ENCODE assay signal across 1 cellular context in genomic region chr11:7986768-7987559, GRCh38.
TF ChIP-seq lines count a peak whose summit lies in the region.

A gene with protein sequence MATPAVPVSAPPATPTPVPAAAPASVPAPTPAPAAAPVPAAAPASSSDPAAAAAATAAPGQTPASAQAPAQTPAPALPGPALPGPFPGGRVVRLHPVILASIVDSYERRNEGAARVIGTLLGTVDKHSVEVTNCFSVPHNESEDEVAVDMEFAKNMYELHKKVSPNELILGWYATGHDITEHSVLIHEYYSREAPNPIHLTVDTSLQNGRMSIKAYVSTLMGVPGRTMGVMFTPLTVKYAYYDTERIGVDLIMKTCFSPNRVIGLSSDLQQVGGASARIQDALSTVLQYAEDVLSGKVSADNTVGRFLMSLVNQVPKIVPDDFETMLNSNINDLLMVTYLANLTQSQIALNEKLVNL (plus strand): TSS chr11:7987337. CDS start chr11:7987353, 16 bp downstream.

TF ChIP-seq in GM12878, 131 proteins besides CTCF, POLR2A, EP300 and RAD21 (continued from another document and continues in another):
- TF ChIP-seq, protein P1, sequence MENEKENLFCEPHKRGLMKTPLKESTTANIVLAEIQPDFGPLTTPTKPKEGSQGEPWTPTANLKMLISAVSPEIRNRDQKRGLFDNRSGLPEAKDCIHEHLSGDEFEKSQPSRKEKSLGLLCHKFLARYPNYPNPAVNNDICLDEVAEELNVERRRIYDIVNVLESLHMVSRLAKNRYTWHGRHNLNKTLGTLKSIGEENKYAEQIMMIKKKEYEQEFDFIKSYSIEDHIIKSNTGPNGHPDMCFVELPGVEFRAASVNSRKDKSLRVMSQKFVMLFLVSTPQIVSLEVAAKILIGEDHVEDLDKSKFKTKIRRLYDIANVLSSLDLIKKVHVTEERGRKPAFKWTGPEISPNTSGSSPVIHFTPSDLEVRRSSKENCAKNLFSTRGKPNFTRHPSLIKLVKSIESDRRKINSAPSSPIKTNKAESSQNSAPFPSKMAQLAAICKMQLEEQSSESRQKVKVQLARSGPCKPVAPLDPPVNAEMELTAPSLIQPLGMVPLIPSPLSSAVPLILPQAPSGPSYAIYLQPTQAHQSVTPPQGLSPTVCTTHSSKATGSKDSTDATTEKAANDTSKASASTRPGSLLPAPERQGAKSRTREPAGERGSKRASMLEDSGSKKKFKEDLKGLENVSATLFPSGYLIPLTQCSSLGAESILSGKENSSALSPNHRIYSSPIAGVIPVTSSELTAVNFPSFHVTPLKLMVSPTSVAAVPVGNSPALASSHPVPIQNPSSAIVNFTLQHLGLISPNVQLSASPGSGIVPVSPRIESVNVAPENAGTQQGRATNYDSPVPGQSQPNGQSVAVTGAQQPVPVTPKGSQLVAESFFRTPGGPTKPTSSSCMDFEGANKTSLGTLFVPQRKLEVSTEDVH (IDR thresholded peaks at IDR 0.05; ENCODE audit: low read depth, partially characterized antibody): peak; percentile 93
- no peak for TF ChIP-seq YBX1 (IDR thresholded peaks at IDR 0.05)
- TF ChIP-seq ZZZ3 (IDR thresholded peaks at IDR 0.05; ENCODE audit: control insufficient read depth, insufficient read length, low read depth): peak; percentile 47
- no peak for TF ChIP-seq BMI1 (IDR thresholded peaks at IDR 0.05; ENCODE audit: borderline replicate concordance)
- peak; percentile 88 for TF ChIP-seq HCFC1 (IDR thresholded peaks at IDR 0.05; ENCODE audit: low read length)
- peak; percentile 72; the same call in 1 of the 2 replicates for TF ChIP-seq MYB (IDR thresholded peaks at IDR 0.05; ENCODE audit: borderline replicate concordance, low read depth, low read length)
- no peak for TF ChIP-seq NR2F1 (conservative IDR thresholded peaks at IDR 0.05)
- no peak for TF ChIP-seq NRF1 (conservative IDR thresholded peaks at IDR 0.05; ENCODE audit: low read depth, low read length)
- peak; percentile 66 for TF ChIP-seq KLF5 (IDR thresholded peaks at IDR 0.05; ENCODE audit: partially characterized antibody)
- TF ChIP-seq STAT1 (conservative IDR thresholded peaks at IDR 0.05): peak; percentile 97
- TF ChIP-seq DPF2 (IDR thresholded peaks at IDR 0.05): no peak
- no peak for TF ChIP-seq NFXL1 (IDR thresholded peaks at IDR 0.05; ENCODE audit: borderline replicate concordance)
- peak; percentile 98 for TF ChIP-seq SMARCA5 (IDR thresholded peaks at IDR 0.05)
- no peak for TF ChIP-seq HDAC2 (IDR thresholded peaks at IDR 0.05)
- no peak; the same call in 1 of the 2 replicates for TF ChIP-seq MAX (IDR thresholded peaks at IDR 0.05; ENCODE audit: low read depth, low read length)
- no peak for TF ChIP-seq NR2C2 (IDR thresholded peaks at IDR 0.05; ENCODE audit: borderline replicate concordance, control insufficient read depth, insufficient read length, low read depth)
- TF ChIP-seq, protein P2, sequence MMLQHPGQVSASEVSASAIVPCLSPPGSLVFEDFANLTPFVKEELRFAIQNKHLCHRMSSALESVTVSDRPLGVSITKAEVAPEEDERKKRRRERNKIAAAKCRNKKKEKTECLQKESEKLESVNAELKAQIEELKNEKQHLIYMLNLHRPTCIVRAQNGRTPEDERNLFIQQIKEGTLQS (IDR thresholded peaks at IDR 0.05; ENCODE audit: borderline replicate concordance, extremely low read depth, low read depth, low read length): peak; percentile 78; the same call in 1 of the 2 replicates
- TF ChIP-seq TAF1 (IDR thresholded peaks at IDR 0.05; ENCODE audit: borderline replicate concordance, low read depth, low read length): peak; percentile 57
- peak; percentile 73 for TF ChIP-seq POLR2AphosphoS5 (IDR thresholded peaks at IDR 0.05; ENCODE audit: low read length)
- no peak for TF ChIP-seq SREBF2 (IDR thresholded peaks at IDR 0.05; ENCODE audit: low read length)
- no peak for TF ChIP-seq PAX8 (IDR thresholded peaks at IDR 0.05)
- TF ChIP-seq NBN (IDR thresholded peaks at IDR 0.05): peak; percentile 88
- TF ChIP-seq, protein P3, sequence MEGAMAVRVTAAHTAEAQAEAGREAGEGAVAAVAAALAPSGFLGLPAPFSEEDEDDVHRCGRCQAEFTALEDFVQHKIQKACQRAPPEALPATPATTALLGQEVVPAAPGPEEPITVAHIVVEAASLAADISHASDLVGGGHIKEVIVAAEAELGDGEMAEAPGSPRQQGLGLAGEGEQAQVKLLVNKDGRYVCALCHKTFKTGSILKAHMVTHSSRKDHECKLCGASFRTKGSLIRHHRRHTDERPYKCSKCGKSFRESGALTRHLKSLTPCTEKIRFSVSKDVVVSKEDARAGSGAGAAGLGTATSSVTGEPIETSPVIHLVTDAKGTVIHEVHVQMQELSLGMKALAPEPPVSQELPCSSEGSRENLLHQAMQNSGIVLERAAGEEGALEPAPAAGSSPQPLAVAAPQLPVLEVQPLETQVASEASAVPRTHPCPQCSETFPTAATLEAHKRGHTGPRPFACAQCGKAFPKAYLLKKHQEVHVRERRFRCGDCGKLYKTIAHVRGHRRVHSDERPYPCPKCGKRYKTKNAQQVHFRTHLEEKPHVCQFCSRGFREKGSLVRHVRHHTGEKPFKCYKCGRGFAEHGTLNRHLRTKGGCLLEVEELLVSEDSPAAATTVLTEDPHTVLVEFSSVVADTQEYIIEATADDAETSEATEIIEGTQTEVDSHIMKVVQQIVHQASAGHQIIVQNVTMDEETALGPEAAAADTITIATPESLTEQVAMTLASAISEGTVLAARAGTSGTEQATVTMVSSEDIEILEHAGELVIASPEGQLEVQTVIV (IDR thresholded peaks at IDR 0.05; ENCODE audit: borderline replicate concordance, partially characterized antibody): peak; percentile 60
- TF ChIP-seq CBX5 (IDR thresholded peaks at IDR 0.05; ENCODE audit: low read depth): peak; percentile 95
- TF ChIP-seq ZSCAN29 (IDR thresholded peaks at IDR 0.05): peak; percentile 26; the same call in 1 of the 2 replicates
- no peak for TF ChIP-seq ZNF384 (IDR thresholded peaks at IDR 0.05; ENCODE audit: borderline replicate concordance, low read depth, low read length)
- TF ChIP-seq SPI1 (IDR thresholded peaks at IDR 0.05; ENCODE audit: borderline replicate concordance, insufficient read depth, low read depth, low read length): no peak
- TF ChIP-seq CHD4 (IDR thresholded peaks at IDR 0.05): no peak
- TF ChIP-seq, protein P4, sequence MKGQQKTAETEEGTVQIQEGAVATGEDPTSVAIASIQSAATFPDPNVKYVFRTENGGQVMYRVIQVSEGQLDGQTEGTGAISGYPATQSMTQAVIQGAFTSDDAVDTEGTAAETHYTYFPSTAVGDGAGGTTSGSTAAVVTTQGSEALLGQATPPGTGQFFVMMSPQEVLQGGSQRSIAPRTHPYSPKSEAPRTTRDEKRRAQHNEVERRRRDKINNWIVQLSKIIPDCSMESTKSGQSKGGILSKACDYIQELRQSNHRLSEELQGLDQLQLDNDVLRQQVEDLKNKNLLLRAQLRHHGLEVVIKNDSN (IDR thresholded peaks at IDR 0.05; ENCODE audit: borderline replicate concordance, extremely low read length, insufficient read depth, low read depth, low read length): peak; percentile 85
- TF ChIP-seq CREB1 (IDR thresholded peaks at IDR 0.05; ENCODE audit: low read depth): peak; percentile 84
- peak; percentile 74; the same call in 1 of the 2 replicates for TF ChIP-seq ZNF24 (IDR thresholded peaks at IDR 0.05)
- TF ChIP-seq SMAD1 (IDR thresholded peaks at IDR 0.05; ENCODE audit: low read depth, partially characterized antibody): no peak
- peak; percentile 79 for TF ChIP-seq ESRRA (IDR thresholded peaks at IDR 0.05; ENCODE audit: low read length)
- TF ChIP-seq FOS (IDR thresholded peaks at IDR 0.05; ENCODE audit: borderline replicate concordance, extremely low read depth, insufficient read length): peak; percentile 77
- TF ChIP-seq SUZ12 (IDR thresholded peaks at IDR 0.05; ENCODE audit: unreplicated experiment): no peak
- peak; percentile 87 for TF ChIP-seq SP1 (IDR thresholded peaks at IDR 0.05; ENCODE audit: low read depth, low read length)
- peak; percentile 66 for TF ChIP-seq RUNX3 (IDR thresholded peaks at IDR 0.05; ENCODE audit: low read length)
- TF ChIP-seq TBL1XR1 (IDR thresholded peaks at IDR 0.05; ENCODE audit: low read depth, low read length): 0 out of 2 replicates have a peak, but pooled peaks have one; percentile 44
- no peak for TF ChIP-seq PAX5 (IDR thresholded peaks at IDR 0.05; ENCODE audit: borderline replicate concordance, low read depth, low read length)
- TF ChIP-seq E2F4 (IDR thresholded peaks at IDR 0.05; ENCODE audit: low read depth, low read length): peak; percentile 91
- TF ChIP-seq ZNF207 (IDR thresholded peaks at IDR 0.05; ENCODE audit: borderline replicate concordance): peak; percentile 96; the same call in 1 of the 2 replicates
- TF ChIP-seq PRDM15 (CRISPR knock-in tag; IDR thresholded peaks at IDR 0.05): no peak
- TF ChIP-seq, protein P5, sequence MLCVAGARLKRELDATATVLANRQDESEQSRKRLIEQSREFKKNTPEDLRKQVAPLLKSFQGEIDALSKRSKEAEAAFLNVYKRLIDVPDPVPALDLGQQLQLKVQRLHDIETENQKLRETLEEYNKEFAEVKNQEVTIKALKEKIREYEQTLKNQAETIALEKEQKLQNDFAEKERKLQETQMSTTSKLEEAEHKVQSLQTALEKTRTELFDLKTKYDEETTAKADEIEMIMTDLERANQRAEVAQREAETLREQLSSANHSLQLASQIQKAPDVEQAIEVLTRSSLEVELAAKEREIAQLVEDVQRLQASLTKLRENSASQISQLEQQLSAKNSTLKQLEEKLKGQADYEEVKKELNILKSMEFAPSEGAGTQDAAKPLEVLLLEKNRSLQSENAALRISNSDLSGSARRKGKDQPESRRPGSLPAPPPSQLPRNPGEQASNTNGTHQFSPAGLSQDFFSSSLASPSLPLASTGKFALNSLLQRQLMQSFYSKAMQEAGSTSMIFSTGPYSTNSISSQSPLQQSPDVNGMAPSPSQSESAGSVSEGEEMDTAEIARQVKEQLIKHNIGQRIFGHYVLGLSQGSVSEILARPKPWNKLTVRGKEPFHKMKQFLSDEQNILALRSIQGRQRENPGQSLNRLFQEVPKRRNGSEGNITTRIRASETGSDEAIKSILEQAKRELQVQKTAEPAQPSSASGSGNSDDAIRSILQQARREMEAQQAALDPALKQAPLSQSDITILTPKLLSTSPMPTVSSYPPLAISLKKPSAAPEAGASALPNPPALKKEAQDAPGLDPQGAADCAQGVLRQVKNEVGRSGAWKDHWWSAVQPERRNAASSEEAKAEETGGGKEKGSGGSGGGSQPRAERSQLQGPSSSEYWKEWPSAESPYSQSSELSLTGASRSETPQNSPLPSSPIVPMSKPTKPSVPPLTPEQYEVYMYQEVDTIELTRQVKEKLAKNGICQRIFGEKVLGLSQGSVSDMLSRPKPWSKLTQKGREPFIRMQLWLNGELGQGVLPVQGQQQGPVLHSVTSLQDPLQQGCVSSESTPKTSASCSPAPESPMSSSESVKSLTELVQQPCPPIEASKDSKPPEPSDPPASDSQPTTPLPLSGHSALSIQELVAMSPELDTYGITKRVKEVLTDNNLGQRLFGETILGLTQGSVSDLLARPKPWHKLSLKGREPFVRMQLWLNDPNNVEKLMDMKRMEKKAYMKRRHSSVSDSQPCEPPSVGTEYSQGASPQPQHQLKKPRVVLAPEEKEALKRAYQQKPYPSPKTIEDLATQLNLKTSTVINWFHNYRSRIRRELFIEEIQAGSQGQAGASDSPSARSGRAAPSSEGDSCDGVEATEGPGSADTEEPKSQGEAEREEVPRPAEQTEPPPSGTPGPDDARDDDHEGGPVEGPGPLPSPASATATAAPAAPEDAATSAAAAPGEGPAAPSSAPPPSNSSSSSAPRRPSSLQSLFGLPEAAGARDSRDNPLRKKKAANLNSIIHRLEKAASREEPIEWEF (IDR thresholded peaks at IDR 0.05; ENCODE audit: insufficient replicate concordance, low read depth, low read length): no peak
- TF ChIP-seq NFIC (IDR thresholded peaks at IDR 0.05; ENCODE audit: low read depth, low read length): peak; percentile 60
- peak; percentile 75 for TF ChIP-seq FOXK2 (IDR thresholded peaks at IDR 0.05)
- no peak for TF ChIP-seq CHD1 (IDR thresholded peaks at IDR 0.05; ENCODE audit: low read depth, low read length)
- TF ChIP-seq PBX3 (IDR thresholded peaks at IDR 0.05; ENCODE audit: insufficient replicate concordance, low read depth, low read length): peak; percentile 44
